ENCODE assay signal across 1 cellular context in genomic region chr12:55829967-55830600, GRCh38.
TF ChIP-seq lines count a peak whose summit lies in the region.

No MANE protein-coding gene starts in this region.

TF ChIP-seq in HepG2, 621 proteins besides CTCF, POLR2A, EP300 and RAD21 (continued from another document):
- TF ChIP-seq ZNF382 (CRISPR knock-in tag; IDR thresholded peaks at IDR 0.05; ENCODE audit: borderline replicate concordance) (no peak), HOMEZ (CRISPR knock-in tag; IDR thresholded peaks at IDR 0.05; ENCODE audit: low read depth) (no peak), ZNF20 (CRISPR knock-in tag; IDR thresholded peaks at IDR 0.05) (no peak), ZNF496 (CRISPR knock-in tag; IDR thresholded peaks at IDR 0.05; ENCODE audit: insufficient replicate concordance) (no peak), ZNF121 (CRISPR knock-in tag; IDR thresholded peaks at IDR 0.05) (no peak), ZNF878 (CRISPR knock-in tag; IDR thresholded peaks at IDR 0.05) (no peak), ZNF124 (CRISPR knock-in tag; IDR thresholded peaks at IDR 0.05) (no peak), ZNF652 (CRISPR knock-in tag; IDR thresholded peaks at IDR 0.05; ENCODE audit: borderline replicate concordance, low read depth) (no peak), SOX5 (CRISPR knock-in tag; IDR thresholded peaks at IDR 0.05; ENCODE audit: borderline replicate concordance) (no peak), ZFY (CRISPR knock-in tag; IDR thresholded peaks at IDR 0.05) (peak; percentile 8; the same call in 1 of the 2 replicates), ATF4 (CRISPR knock-in tag; IDR thresholded peaks at IDR 0.05) (no peak), RARG (CRISPR knock-in tag; IDR thresholded peaks at IDR 0.05; ENCODE audit: low read depth) (0 out of 2 replicates have a peak, but pooled peaks have one; percentile 51), KDM6A (CRISPR knock-in tag; IDR thresholded peaks at IDR 0.05; ENCODE audit: low read depth) (no peak), ZNF24 (IDR thresholded peaks at IDR 0.05) (no peak), ZBTB20 (CRISPR knock-in tag; IDR thresholded peaks at IDR 0.05; ENCODE audit: borderline replicate concordance, low read depth) (no peak), KLF11 (CRISPR knock-in tag; IDR thresholded peaks at IDR 0.05) (no peak), ZNF816 (CRISPR knock-in tag; IDR thresholded peaks at IDR 0.05; ENCODE audit: borderline replicate concordance) (no peak; the same call in 1 of the 2 replicates), NR2F1 (CRISPR knock-in tag; IDR thresholded peaks at IDR 0.05) (no peak), TOPORS (CRISPR knock-in tag; IDR thresholded peaks at IDR 0.05) (no peak; the same call in 1 of the 2 replicates), SMARCC2 (IDR thresholded peaks at IDR 0.05) (no peak), GPBP1L1 (CRISPR knock-in tag; IDR thresholded peaks at IDR 0.05) (no peak), ZNF362 (CRISPR knock-in tag; IDR thresholded peaks at IDR 0.05; ENCODE audit: borderline replicate concordance) (no peak), ETV5 (CRISPR knock-in tag; IDR thresholded peaks at IDR 0.05; ENCODE audit: borderline replicate concordance) (no peak), ZNF547 (CRISPR knock-in tag; IDR thresholded peaks at IDR 0.05) (no peak), NR1H2 (CRISPR knock-in tag; IDR thresholded peaks at IDR 0.05; ENCODE audit: borderline replicate concordance, low read depth) (no peak), BORCS8-MEF2B (CRISPR knock-in tag; IDR thresholded peaks at IDR 0.05) (0 out of 2 replicates have a peak, but pooled peaks have one; percentile 1), SP1 (IDR thresholded peaks at IDR 0.05) (no peak), SP1 (CRISPR knock-in tag; IDR thresholded peaks at IDR 0.05) (no peak), ISX (CRISPR knock-in tag; conservative IDR thresholded peaks at IDR 0.05) (0 out of 2 replicates have a peak, but pooled peaks have one; percentile 4), NONO (IDR thresholded peaks at IDR 0.05) (no peak), NONO (CRISPR knock-in tag; conservative IDR thresholded peaks at IDR 0.05) (peak; percentile 39; the same call in 1 of the 2 replicates), FOXJ3 (CRISPR knock-in tag; IDR thresholded peaks at IDR 0.05; ENCODE audit: borderline replicate concordance) (0 out of 2 replicates have a peak, but pooled peaks have one; percentile 2), MTF1 (CRISPR knock-in tag; IDR thresholded peaks at IDR 0.05) (no peak), HCFC1 (IDR thresholded peaks at IDR 0.05; ENCODE audit: low read depth, low read length) (no peak), YY1 (IDR thresholded peaks at IDR 0.05; ENCODE audit: insufficient read depth, insufficient replicate concordance, low read depth, low read length) (no peak), ZNF335 (CRISPR knock-in tag; IDR thresholded peaks at IDR 0.05) (0 out of 2 replicates have a peak, but pooled peaks have one; percentile 18), ZNF460 (CRISPR knock-in tag; IDR thresholded peaks at IDR 0.05; ENCODE audit: borderline replicate concordance) (no peak)
- TF ChIP-seq, protein P1, sequence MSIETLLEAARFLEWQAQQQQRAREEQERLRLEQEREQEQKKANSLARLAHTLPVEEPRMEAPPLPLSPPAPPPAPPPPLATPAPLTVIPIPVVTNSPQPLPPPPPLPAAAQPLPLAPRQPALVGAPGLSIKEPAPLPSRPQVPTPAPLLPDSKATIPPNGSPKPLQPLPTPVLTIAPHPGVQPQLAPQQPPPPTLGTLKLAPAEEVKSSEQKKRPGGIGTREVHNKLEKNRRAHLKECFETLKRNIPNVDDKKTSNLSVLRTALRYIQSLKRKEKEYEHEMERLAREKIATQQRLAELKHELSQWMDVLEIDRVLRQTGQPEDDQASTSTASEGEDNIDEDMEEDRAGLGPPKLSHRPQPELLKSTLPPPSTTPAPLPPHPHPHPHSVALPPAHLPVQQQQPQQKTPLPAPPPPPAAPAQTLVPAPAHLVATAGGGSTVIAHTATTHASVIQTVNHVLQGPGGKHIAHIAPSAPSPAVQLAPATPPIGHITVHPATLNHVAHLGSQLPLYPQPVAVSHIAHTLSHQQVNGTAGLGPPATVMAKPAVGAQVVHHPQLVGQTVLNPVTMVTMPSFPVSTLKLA (IDR thresholded peaks at IDR 0.05) = no peak
- TF ChIP-seq, protein P2, sequence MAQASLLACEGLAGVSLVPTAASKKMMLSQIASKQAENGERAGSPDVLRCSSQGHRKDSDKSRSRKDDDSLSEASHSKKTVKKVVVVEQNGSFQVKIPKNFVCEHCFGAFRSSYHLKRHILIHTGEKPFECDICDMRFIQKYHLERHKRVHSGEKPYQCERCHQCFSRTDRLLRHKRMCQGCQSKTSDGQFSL (CRISPR knock-in tag; IDR thresholded peaks at IDR 0.05) = no peak
- TF ChIP-seq, protein P3, sequence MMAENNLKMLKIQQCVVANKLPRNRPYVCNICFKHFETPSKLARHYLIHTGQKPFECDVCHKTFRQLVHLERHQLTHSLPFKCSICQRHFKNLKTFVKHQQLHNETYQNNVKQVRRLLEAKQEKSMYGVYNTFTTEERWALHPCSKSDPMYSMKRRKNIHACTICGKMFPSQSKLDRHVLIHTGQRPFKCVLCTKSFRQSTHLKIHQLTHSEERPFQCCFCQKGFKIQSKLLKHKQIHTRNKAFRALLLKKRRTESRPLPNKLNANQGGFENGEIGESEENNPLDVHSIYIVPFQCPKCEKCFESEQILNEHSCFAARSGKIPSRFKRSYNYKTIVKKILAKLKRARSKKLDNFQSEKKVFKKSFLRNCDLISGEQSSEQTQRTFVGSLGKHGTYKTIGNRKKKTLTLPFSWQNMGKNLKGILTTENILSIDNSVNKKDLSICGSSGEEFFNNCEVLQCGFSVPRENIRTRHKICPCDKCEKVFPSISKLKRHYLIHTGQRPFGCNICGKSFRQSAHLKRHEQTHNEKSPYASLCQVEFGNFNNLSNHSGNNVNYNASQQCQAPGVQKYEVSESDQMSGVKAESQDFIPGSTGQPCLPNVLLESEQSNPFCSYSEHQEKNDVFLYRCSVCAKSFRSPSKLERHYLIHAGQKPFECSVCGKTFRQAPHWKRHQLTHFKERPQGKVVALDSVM (CRISPR knock-in tag; IDR thresholded peaks at IDR 0.05) = no peak; the same call in 1 of the 2 replicates
- TF ChIP-seq, protein P4, sequence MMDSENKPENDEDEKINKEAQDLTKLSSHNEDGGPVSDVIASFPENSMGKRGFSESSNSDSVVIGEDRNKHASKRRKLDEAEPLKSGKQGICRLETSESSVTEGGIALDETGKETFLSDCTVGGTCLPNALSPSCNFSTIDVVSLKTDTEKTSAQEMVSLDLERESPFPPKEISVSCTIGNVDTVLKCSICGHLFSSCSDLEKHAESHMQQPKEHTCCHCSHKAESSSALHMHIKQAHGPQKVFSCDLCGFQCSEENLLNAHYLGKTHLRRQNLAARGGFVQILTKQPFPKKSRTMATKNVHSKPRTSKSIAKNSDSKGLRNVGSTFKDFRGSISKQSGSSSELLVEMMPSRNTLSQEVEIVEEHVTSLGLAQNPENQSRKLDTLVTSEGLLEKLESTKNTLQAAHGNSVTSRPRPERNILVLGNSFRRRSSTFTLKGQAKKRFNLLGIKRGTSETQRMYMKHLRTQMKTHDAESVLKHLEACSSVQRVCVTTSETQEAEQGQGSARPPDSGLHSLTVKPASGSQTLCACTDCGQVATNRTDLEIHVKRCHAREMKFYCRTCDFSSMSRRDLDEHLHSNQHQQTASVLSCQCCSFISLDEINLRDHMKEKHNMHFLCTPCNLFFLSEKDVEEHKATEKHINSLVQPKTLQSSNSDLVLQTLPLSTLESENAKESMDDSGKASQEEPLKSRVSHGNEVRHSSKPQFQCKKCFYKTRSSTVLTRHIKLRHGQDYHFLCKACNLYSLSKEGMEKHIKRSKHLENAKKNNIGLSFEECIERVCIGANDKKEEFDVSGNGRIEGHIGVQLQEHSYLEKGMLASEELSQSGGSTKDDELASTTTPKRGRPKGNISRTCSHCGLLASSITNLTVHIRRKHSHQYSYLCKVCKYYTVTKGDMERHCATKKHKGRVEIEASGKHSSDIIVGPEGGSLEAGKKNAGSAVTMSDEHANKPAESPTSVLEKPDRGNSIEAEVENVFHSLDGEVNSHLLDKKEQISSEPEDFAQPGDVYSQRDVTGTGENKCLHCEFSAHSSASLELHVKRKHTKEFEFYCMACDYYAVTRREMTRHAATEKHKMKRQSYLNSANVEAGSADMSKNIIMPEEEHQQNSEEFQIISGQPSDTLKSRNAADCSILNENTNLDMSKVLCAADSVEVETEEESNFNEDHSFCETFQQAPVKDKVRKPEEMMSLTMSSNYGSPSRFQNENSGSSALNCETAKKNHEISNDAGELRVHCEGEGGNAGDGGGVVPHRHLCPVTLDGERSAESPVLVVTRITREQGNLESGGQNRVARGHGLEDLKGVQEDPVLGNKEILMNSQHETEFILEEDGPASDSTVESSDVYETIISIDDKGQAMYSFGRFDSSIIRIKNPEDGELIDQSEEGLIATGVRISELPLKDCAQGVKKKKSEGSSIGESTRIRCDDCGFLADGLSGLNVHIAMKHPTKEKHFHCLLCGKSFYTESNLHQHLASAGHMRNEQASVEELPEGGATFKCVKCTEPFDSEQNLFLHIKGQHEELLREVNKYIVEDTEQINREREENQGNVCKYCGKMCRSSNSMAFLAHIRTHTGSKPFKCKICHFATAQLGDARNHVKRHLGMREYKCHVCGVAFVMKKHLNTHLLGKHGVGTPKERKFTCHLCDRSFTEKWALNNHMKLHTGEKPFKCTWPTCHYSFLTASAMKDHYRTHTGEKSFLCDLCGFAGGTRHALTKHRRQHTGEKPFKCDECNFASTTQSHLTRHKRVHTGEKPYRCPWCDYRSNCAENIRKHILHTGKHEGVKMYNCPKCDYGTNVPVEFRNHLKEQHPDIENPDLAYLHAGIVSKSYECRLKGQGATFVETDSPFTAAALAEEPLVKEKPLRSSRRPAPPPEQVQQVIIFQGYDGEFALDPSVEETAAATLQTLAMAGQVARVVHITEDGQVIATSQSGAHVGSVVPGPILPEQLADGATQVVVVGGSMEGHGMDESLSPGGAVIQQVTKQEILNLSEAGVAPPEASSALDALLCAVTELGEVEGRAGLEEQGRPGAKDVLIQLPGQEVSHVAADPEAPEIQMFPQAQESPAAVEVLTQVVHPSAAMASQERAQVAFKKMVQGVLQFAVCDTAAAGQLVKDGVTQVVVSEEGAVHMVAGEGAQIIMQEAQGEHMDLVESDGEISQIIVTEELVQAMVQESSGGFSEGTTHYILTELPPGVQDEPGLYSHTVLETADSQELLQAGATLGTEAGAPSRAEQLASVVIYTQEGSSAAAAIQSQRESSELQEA (CRISPR knock-in tag; IDR thresholded peaks at IDR 0.05; ENCODE audit: not compliant biosample characterization) = peak; percentile 37
- TF ChIP-seq, protein P5, sequence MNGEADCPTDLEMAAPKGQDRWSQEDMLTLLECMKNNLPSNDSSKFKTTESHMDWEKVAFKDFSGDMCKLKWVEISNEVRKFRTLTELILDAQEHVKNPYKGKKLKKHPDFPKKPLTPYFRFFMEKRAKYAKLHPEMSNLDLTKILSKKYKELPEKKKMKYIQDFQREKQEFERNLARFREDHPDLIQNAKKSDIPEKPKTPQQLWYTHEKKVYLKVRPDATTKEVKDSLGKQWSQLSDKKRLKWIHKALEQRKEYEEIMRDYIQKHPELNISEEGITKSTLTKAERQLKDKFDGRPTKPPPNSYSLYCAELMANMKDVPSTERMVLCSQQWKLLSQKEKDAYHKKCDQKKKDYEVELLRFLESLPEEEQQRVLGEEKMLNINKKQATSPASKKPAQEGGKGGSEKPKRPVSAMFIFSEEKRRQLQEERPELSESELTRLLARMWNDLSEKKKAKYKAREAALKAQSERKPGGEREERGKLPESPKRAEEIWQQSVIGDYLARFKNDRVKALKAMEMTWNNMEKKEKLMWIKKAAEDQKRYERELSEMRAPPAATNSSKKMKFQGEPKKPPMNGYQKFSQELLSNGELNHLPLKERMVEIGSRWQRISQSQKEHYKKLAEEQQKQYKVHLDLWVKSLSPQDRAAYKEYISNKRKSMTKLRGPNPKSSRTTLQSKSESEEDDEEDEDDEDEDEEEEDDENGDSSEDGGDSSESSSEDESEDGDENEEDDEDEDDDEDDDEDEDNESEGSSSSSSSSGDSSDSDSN (CRISPR knock-in tag; IDR thresholded peaks at IDR 0.05) = 0 out of 2 replicates have a peak, but pooled peaks have one; percentile 34
TF ChIP-seq in HepG2: peak in this region for 70.
